Comparison of ENCODE assay signal across 25 cellular contexts in genomic region chr1:185819798-185820197, GRCh38.
"Had no signal": no experiment of that assay in that cellular context is flagged by ENCODE, and none has a peak within 500 bp of the region (broad histone marks: within the 10 kb centered on the region; RNA-seq: fewer than 3 reads in every experiment).

No MANE protein-coding gene starts in this region.

- H3K4me1 ChIP-seq: Peyer's patch had no signal

- H3K9me3 ChIP-seq: Peyer's patch, SJCRH30, SK-N-SH had no signal

- H3K4me2 ChIP-seq: SK-N-SH had no signal

- H3K36me3 ChIP-seq: brain microvascular endothelial cell, cardiac muscle cell, Peyer's patch had no signal

- H3K4me3 ChIP-seq: cardiac muscle cell, Peyer's patch, SJCRH30 had no signal

- H3K27me3 ChIP-seq: brain microvascular endothelial cell, cardiac muscle cell, Peyer's patch, SJCRH30 had no signal

- H3K27ac ChIP-seq: brain microvascular endothelial cell, cardiac muscle cell, Peyer's patch, RWPE1, SJCRH30 had no signal

- DNase-seq: activated B cell treated with CpG ODN at 0.5 μM for 24 hours; activated CD4-positive, alpha-beta T cell treated with anti-CD3 and anti-CD28 coated beads for 1 hour; activated CD4-positive, alpha-beta T cell treated with anti-CD3 and anti-CD28 coated beads, Interleukin-2, amount 10 ng/mL, durations not matched to agents 24 days and 14 days; activated CD4-positive, alpha-beta T cell treated with anti-CD3 and anti-CD28 coated beads, Interleukin-2, amount 50 U/mL, for 48 hours; activated CD8-positive, alpha-beta memory T cell treated with anti-CD3 and anti-CD28 coated beads, Interleukin-2, amount 10 ng/mL, durations not matched to agents 7 days and 5 days; activated effector memory CD4-positive, alpha-beta T cell treated with anti-CD3 and anti-CD28 coated beads, Interleukin-2, amount 50 U/mL, for 16 hours; activated naive CD4-positive, alpha-beta T cell treated with anti-CD3 and anti-CD28 coated beads, Interleukin-2, amount 10 ng/mL, durations not matched to agents 7 days and 5 days; activated naive CD8-positive, alpha-beta T cell treated with anti-CD3 and anti-CD28 coated beads for 36 hours; activated T-cell treated with anti-CD3 and anti-CD28 coated beads, Interleukin-2, amount 50 U/mL, for 24 hours; brain microvascular endothelial cell; KG1; NCI-H1092; NCI-H1417; NCI-H1930; NCI-H2171 treated with DMSO at 0.1 percent for 48 hours; NCI-H226; NCI-H526; NCI-H82; Peyer's patch; Right ventricle myocardium superior; SJCRH30; SK-N-SH; T-helper 1 cell had no signal

- ATAC-seq: activated CD8-positive, alpha-beta memory T cell treated with anti-CD3 and anti-CD28 coated beads, Interleukin-2, amount 10 ng/mL, durations not matched to agents 7 days and 5 days had no signal

- H3K9ac ChIP-seq: SK-N-SH had no signal
